In the genomic region with DNA sequence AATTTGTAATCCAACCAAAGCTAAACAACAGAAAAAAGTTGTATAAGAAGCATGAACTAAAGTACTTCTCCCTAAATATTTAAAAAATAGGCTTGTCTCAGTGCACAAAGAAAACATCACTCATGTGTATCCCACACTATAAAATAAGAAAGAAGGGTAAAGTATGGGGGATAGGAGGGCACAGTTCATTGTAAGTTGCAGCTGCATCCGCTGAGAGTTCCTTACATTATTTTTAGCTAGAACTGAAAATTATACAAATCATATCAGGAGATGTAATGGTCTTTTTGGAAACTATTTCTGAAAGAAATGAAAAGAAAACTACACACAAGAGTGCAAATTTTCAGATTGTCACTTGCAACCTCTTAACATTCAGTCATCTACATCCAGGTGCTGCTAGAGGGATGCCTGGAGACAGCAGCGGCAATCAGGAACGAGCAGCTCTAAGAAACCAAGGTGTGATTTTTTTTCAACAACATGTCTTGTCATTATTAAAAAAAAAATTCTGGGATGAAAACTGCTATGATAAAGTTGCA, we compare ENCODE assay signal across 24 cellular contexts.
"Had no signal": no experiment of that assay in that cellular context is flagged by ENCODE, and none has a peak within 500 bp of the region (broad histone marks: within the 10 kb centered on the region; RNA-seq: fewer than 3 reads in every experiment).

No MANE protein-coding gene starts in this region.

- H3K36me3 Mint-ChIP-seq: activated naive CD4-positive, alpha-beta T cell treated with anti-CD3 and anti-CD28 coated beads, Interleukin-2, amount 10 ng/mL, durations not matched to agents 7 days and 5 days; activated naive CD8-positive, alpha-beta T cell treated with anti-CD3 and anti-CD28 coated beads, Interleukin-2, amount 10 ng/mL, durations not matched to agents 7 days and 5 days had no signal

- H3K4me3 ChIP-seq: adrenal gland, breast epithelium, colonic mucosa had no signal

- H3K36me3 ChIP-seq: adrenal gland, breast epithelium, colonic mucosa, WERI-Rb-1 had no signal

- H3K4me1 Mint-ChIP-seq: activated CD4-positive, alpha-beta T cell treated with anti-CD3 and anti-CD28 coated beads for 36 hours; activated naive CD4-positive, alpha-beta T cell treated with anti-CD3 and anti-CD28 coated beads, Interleukin-2, amount 10 ng/mL, durations not matched to agents 7 days and 5 days; activated naive CD8-positive, alpha-beta T cell treated with anti-CD3 and anti-CD28 coated beads, Interleukin-2, amount 10 ng/mL, durations not matched to agents 7 days and 5 days; T-helper 17 cell had no signal

- H3K4me3 Mint-ChIP-seq: activated CD4-positive, alpha-beta T cell treated with anti-CD3 and anti-CD28 coated beads for 36 hours; activated CD8-positive, alpha-beta T cell treated with anti-CD3 and anti-CD28 coated beads for 36 hours; activated naive CD4-positive, alpha-beta T cell treated with anti-CD3 and anti-CD28 coated beads, Interleukin-2, amount 10 ng/mL, durations not matched to agents 7 days and 5 days; activated naive CD8-positive, alpha-beta T cell treated with anti-CD3 and anti-CD28 coated beads, Interleukin-2, amount 10 ng/mL, durations not matched to agents 7 days and 5 days; activated T-cell treated with anti-CD3 and anti-CD28 coated beads, Interleukin-2, amount 50 U/mL, for 72 hours; T-helper 17 cell had no signal

- H3K27me3 ChIP-seq: adrenal gland, breast epithelium, colonic mucosa had no signal

- ATAC-seq: activated CD4-positive, alpha-beta T cell treated with anti-CD3 and anti-CD28 coated beads for 36 hours; activated CD8-positive, alpha-beta T cell treated with anti-CD3 and anti-CD28 coated beads for 36 hours; activated T-cell treated with anti-CD3 and anti-CD28 coated beads, Interleukin-2, amount 50 U/mL, for 72 hours; T-helper 17 cell had no signal

- H3K27ac ChIP-seq: adrenal gland, breast epithelium, colonic mucosa, WERI-Rb-1 had no signal

- H3K27me3 Mint-ChIP-seq: activated CD4-positive, alpha-beta T cell treated with anti-CD3 and anti-CD28 coated beads for 36 hours; activated CD8-positive, alpha-beta T cell treated with anti-CD3 and anti-CD28 coated beads for 36 hours; activated naive CD4-positive, alpha-beta T cell treated with anti-CD3 and anti-CD28 coated beads, Interleukin-2, amount 10 ng/mL, durations not matched to agents 7 days and 5 days; activated naive CD8-positive, alpha-beta T cell treated with anti-CD3 and anti-CD28 coated beads, Interleukin-2, amount 10 ng/mL, durations not matched to agents 7 days and 5 days; T-helper 17 cell had no signal

- H3K4me1 ChIP-seq: adrenal gland, breast epithelium, colonic mucosa had no signal

- H3K9me3 Mint-ChIP-seq: activated naive CD8-positive, alpha-beta T cell treated with anti-CD3 and anti-CD28 coated beads, Interleukin-2, amount 10 ng/mL, durations not matched to agents 7 days and 5 days had no signal

- H3K9me3 ChIP-seq: adrenal gland, breast epithelium, colonic mucosa had no signal

- DNase-seq: activated CD4-positive, alpha-beta T cell treated with anti-CD3 and anti-CD28 coated beads for 36 hours; activated CD4-positive, alpha-beta T cell treated with anti-CD3 and anti-CD28 coated beads, Interleukin-2, amount 50 U/mL, for 1 hour; activated CD8-positive, alpha-beta memory T cell treated with anti-CD3 and anti-CD28 coated beads, Interleukin-2, amount 50 U/mL, for 4 hours; activated CD8-positive, alpha-beta T cell treated with anti-CD3 and anti-CD28 coated beads for 36 hours; activated gamma-delta T cell treated with Interleukin-2 at 50 U/mL for 16 hours; activated naive CD4-positive, alpha-beta T cell treated with anti-CD3 and anti-CD28 coated beads, Interleukin-2, amount 10 ng/mL, durations not matched to agents 7 days and 5 days; activated naive CD8-positive, alpha-beta T cell treated with anti-CD3 and anti-CD28 coated beads, Interleukin-2, amount 10 ng/mL, durations not matched to agents 7 days and 5 days; activated T-cell treated with anti-CD3 and anti-CD28 coated beads, Interleukin-2, amount 50 U/mL, for 72 hours; adrenal gland; anterior cingulate cortex; caudate nucleus; colonic mucosa; NCI-H1105 treated with DMSO at 0.1 percent for 48 hours; NCI-H1436 treated with DMSO at 0.1 percent for 48 hours; NCI-H187; NCI-H2081 treated with DMSO at 0.1 percent for 48 hours; NCI-H446; NCI-H524; SIG-M5; T-helper 17 cell; T-helper 9 cell; WERI-Rb-1 had no signal

- H3K27ac Mint-ChIP-seq: activated CD4-positive, alpha-beta T cell treated with anti-CD3 and anti-CD28 coated beads for 36 hours; activated CD8-positive, alpha-beta T cell treated with anti-CD3 and anti-CD28 coated beads for 36 hours; activated naive CD4-positive, alpha-beta T cell treated with anti-CD3 and anti-CD28 coated beads, Interleukin-2, amount 10 ng/mL, durations not matched to agents 7 days and 5 days; activated naive CD8-positive, alpha-beta T cell treated with anti-CD3 and anti-CD28 coated beads, Interleukin-2, amount 10 ng/mL, durations not matched to agents 7 days and 5 days; activated T-cell treated with anti-CD3 and anti-CD28 coated beads, Interleukin-2, amount 50 U/mL, for 72 hours; activated T-helper 2 cell treated with anti-CD3 and anti-CD28 coated beads, Interferon-gamma antibody, Interleukin-2, Interleukin-4, amounts not matched to agents 10 μg/mL and 5 μg/mL and 100 μg/mL, durations not matched to agents 14 hours and 24 hours and 36 hours; T-helper 17 cell had no signal
